In the genomic region with DNA sequence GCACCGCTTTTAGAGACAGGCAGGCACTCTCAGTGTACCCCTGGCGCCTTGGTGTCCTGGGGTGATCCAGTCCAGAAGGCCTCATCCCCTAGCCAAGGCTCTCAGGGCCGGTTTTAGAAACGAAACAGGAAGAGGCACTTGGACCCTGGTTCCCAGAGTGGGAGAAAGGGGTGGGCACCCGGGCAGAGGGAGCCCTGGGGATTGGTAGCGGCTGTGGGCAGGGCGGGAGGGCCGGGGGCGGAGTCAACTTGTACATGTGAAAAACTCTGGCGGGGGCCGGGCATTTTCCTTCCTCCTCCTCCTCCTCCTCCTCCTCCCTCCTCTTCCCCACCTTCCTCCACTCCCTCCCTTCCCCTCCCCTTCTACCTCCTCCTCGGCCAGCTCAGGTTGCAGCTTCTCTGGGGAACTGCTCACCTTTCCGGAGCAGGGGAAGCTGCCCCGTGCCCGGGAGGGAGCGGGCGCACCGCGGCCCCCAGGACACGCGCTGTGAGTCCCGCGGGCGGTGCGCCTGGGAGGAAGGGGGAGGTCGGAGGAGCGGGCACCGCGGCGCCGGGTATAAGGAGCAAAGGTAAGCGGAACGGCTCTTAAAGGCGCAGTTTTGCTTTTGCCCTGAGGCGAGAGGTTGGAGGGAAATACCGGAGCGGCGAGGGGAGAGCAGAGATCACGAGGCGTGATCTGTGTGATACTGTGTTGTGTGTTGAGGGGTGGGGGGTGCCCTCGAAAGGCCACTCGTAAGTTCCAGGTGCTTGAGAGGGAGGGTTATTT, we compare ENCODE assay signal across 8 cellular contexts. TPM values are rescaled to one million over a fixed set of nuclear protein-coding genes. Genes with fewer than 3 reads are reported as not detected.
DNase-seq lines count a peak whose midpoint lies in the region; ATAC-seq lines count a peak whose summit lies in the region.

A gene (plus strand): TSS at position 359 of the 765 bp plus-strand sequence. CDS start 18,499 bp downstream, outside the sequence.

- ATAC-seq in left colon (peak; percentile 87), GM18502 (IDR thresholded peaks at IDR 0.05; ENCODE audit: poor library complexity, unreplicated experiment) (no peak), GM21367 (IDR thresholded peaks at IDR 0.05; ENCODE audit: unreplicated experiment) (no peak)

- intact Hi-C loops in left colon (cut with DNase I, micrococcal nuclease), result no loop called here

- DNase-seq in DMS79 treated with DMSO at 0.1 percent for 48 hours (lab: John Stamatoyannopoulos, UW), result peak; percentile 75
- DNase-seq in NCI-H1417 treated with DMSO at 0.1 percent for 48 hours (lab: John Stamatoyannopoulos, UW), result peak; percentile 34
- DNase-seq in UCSD-AML1 (lab: John Stamatoyannopoulos, UW; ENCODE audit: unreplicated experiment), result peak; percentile 85
- DNase-seq in cerebellum (ENCODE audit: low spot score), result peak; percentile 65
- DNase-seq in left colon, result peak; percentile 89 to 92
- DNase-seq in stimulated activated CD4-positive, alpha-beta T cell treated with anti-CD3 and anti-CD28 coated beads, Interleukin-1b, Interleukin-23, amount 100 ng/mL, for 48 hours, result peak; percentile 20

RNA-seq across cellular contexts. Expression of the gene that starts here (rescaled TPM):
- 1.00 TPM for total RNA-seq in cerebellum
- total RNA-seq in left colon, result 10 to 100 TPM; 32.6 to 39.2 TPM

Comparison
In these comparisons a context has a peak if more than half of its experiments do, and no peak if none do; other contexts are left out.
1. RNA of the gene that starts here (total RNA-seq): 32.6 to 39.2 TPM in left colon; 1.00 TPM in cerebellum (single experiment); every median in the first group is over 10 times any median in the second.
2. Peak in DNase-seq in cerebellum; RNA of the gene not detected or under 1 TPM.
3. DNase-seq: peak in every context shown above with its lines; median percentile 90 in left colon; 85 in UCSD-AML1; 75 in DMS79 treated with DMSO at 0.1 percent for 48 hours; 65 in cerebellum; 34 in NCI-H1417 treated with DMSO at 0.1 percent for 48 hours; 20 in stimulated activated CD4-positive, alpha-beta T cell treated with anti-CD3 and anti-CD28 coated beads, Interleukin-1b, Interleukin-23, amount 100 ng/mL, for 48 hours.